ENCODE assay signal across 21 cellular contexts in the genomic region with DNA sequence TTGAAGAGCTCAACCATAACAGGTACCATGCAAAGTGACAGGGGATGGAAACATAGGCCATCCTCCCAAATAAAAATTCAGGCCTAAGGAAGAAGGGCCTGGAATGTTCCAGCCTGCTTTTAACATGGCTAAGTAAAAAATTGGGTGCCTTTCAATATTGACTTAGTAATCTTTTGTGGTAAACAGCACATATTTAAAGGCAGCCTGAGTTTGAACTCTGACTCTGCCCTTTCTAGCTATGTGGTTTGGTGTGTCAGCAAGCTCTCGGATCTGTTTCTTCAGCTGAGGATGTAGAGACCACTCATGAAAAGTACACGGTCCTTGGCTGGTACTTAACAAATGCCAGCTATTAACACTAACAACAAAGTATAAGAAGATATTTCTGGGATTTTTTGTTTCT.
DNase-seq lines count a peak whose midpoint lies in the region; TF ChIP-seq lines count a peak whose summit lies in the region.
"Had no signal": no experiment of that assay in that cellular context is flagged by ENCODE, and none has a peak within 500 bp of the region (broad histone marks: within the 10 kb centered on the region; RNA-seq: fewer than 3 reads in every experiment).

No MANE protein-coding gene starts in this region.

- H4K20me1 ChIP-seq in GM23248 (ENCODE audit: insufficient read depth) (no peaks in the 10 kb centered on the region), OCI-LY7 (ENCODE audit: insufficient read depth, low read length) (no peaks in the 10 kb centered on the region)

- POLR2A ChIA-PET in OCI-LY7 (lab: Charles Lee): interaction anchor here (0.7 to 1.4 kb wide), 3 partner anchors 14 to 324 kb away, joined by 3 read pairs; no protein-coding TSS in a partner anchor

- no peak overlapping the region for H2BK120ac ChIP-seq in mesendoderm (ENCODE audit: low read depth, low read length)

- H3K18ac ChIP-seq in mesendoderm (ENCODE audit: low read length): no peak overlapping the region

- no peak overlapping the region for H3K23ac ChIP-seq in mesendoderm (ENCODE audit: low read length)

- no peak overlapping the region for H2AK5ac ChIP-seq in mesendoderm (ENCODE audit: low read length)

- H3K4ac ChIP-seq in mesendoderm (ENCODE audit: low read depth, low read length): no peak overlapping the region

- H3K9ac ChIP-seq in GM23248: no peak overlapping the region
- no peak overlapping the region for H3K9ac ChIP-seq in mesendoderm (ENCODE audit: low read length)

- H2BK5ac ChIP-seq in mesendoderm (ENCODE audit: low read length): no peak overlapping the region

- H3K4me2 ChIP-seq in GM23248 (ENCODE audit: unreplicated experiment) (peak overlapping the region; percentile 33), mesendoderm (ENCODE audit: low read length) (no peak overlapping the region), OCI-LY7 (ENCODE audit: low read length) (no peak overlapping the region)

- H3K79me2 ChIP-seq in GM23248 (ENCODE audit: insufficient read depth) (no peaks in the 10 kb centered on the region), mesendoderm (ENCODE audit: control insufficient read depth, insufficient read depth, low read length) (no peaks in the 10 kb centered on the region), OCI-LY7 (ENCODE audit: insufficient read depth, low read depth, low read length) (no peaks in the 10 kb centered on the region)

- DNase-seq in GM23248 (peak; percentile 76), fibroblast of villous mesenchyme (ENCODE audit: low read depth) (peak; percentile 6), stromal cell of bone marrow (ENCODE audit: low read depth) (peak; percentile 67), DMS153 treated with DMSO at 0.1 percent for 48 hours (lab: John Stamatoyannopoulos, UW; ENCODE audit: unreplicated experiment) (no peak), mesendoderm (no peak), OCI-LY7 (ENCODE audit: low spot score) (no peak), cardiac septum (ENCODE audit: low spot score) (no peak)
- DNase-seq: activated CD4-positive, alpha-beta memory T cell treated with anti-CD3 and anti-CD28 coated beads, Interleukin-2, amount 10 ng/mL, durations not matched to agents 7 days and 5 days; activated naive CD8-positive, alpha-beta T cell treated with anti-CD3 and anti-CD28 coated beads, Interleukin-2, amount 10 ng/mL, durations not matched to agents 7 days and 5 days; activated T-cell treated with anti-CD3 and anti-CD28 coated beads, Interleukin-2, amount 50 U/mL, for 4 hours; BE2C; glutamatergic neuron; immature natural killer cell; KG1; NCI-H1417 treated with DMSO at 0.1 percent for 48 hours; retina; stimulated activated CD4-positive, alpha-beta T cell treated with anti-CD3 and anti-CD28 coated beads, Interleukin-2, amount 100 ng/mL, for 24 hours; T-cell had no signal

- H3K27ac ChIP-seq in GM23248 (peak overlapping the region; percentile 78), angular gyrus (ENCODE audit: low read depth, low read length) (peak overlapping the region; percentile 2), mesendoderm (ENCODE audit: low read depth, low read length) (no peak overlapping the region), OCI-LY7 (ENCODE audit: low read depth, low read length, poor library complexity, severe bottlenecking) (no peak overlapping the region)
- H3K27ac ChIP-seq: RWPE1, VCaP had no signal

- TF ChIP-seq CTCF in fibroblast of villous mesenchyme (IDR thresholded peaks at IDR 0.05; ENCODE audit: insufficient read depth, low read depth, low read length) (no peak), OCI-LY7 (conservative IDR thresholded peaks at IDR 0.05; ENCODE audit: low read length) (no peak)

- in situ Hi-C loops in GM23248 (cut with MboI): no loop called here

- H3F3A ChIP-seq in GM23248 (ENCODE audit: insufficient read depth): peaks cover 22% of the 10 kb centered on the region

- intact Hi-C loops in OCI-LY7 (cut with micrococcal nuclease; ENCODE audit: unreplicated experiment): no loop called here
- intact Hi-C loops in cardiac septum (cut with DNase I): no loop called here

- H3K79me1 ChIP-seq in mesendoderm (ENCODE audit: low read length): no peaks in the 10 kb centered on the region

- CTCF ChIA-PET in OCI-LY7 (lab: Charles Lee; ENCODE audit: unreplicated experiment): no interaction called here

- WGBS in GM23248 (ENCODE audit: low coverage in 1 of 2, low lambda C conversion rate in 2 of 2, missing lambda C conversion rate in 2 of 2), 2 experiments: 15 to 24% methylated on average over 2 of the region's 2 CpGs
- no CpG with 5 or more reads among the region's 2 CpGs for WGBS in mesendoderm (ENCODE audit: extremely low coverage, insufficient coverage, low lambda C conversion rate)

- H3K36me3 ChIP-seq in GM23248 (ENCODE audit: low read depth) (no peaks in the 10 kb centered on the region), mesendoderm (ENCODE audit: control insufficient read depth, insufficient read depth, low read length) (no peaks in the 10 kb centered on the region), OCI-LY7 (ENCODE audit: insufficient read depth, low read length) (peaks cover 100% of the 10 kb centered on the region)

- H4K8ac ChIP-seq in mesendoderm (ENCODE audit: low read depth, low read length): no peak overlapping the region

- 0 out of 2 replicates have a peak overlapping the region, but pooled peaks have one; percentile 15 for H3K4me3 ChIP-seq in GM23248
- H3K4me3 ChIP-seq in fibroblast of villous mesenchyme (ENCODE audit: low read depth, low read length): no peak overlapping the region
- no peak overlapping the region for H3K4me3 ChIP-seq in mesendoderm (ENCODE audit: low read length)
- no peak overlapping the region for H3K4me3 ChIP-seq in OCI-LY7 (ENCODE audit: low read depth, low read length, poor library complexity, severe bottlenecking)

- no peak overlapping the region for H3K56ac ChIP-seq in mesendoderm (ENCODE audit: low read length)

- BruUV-seq in OCI-LY7 (replicated peaks; lab: Mats Ljungman, UMichigan): no TSS peak

- no peaks in the 10 kb centered on the region for H3K9me2 ChIP-seq in GM23248 (ENCODE audit: insufficient read depth)
- H3K9me2 ChIP-seq in OCI-LY7 (ENCODE audit: insufficient read depth, low read length): no peaks in the 10 kb centered on the region

- H3K4me1 ChIP-seq in GM23248 (ENCODE audit: insufficient read depth): peaks cover 17% of the 10 kb centered on the region
- H3K4me1 ChIP-seq in mesendoderm (ENCODE audit: control insufficient read depth, low read depth, low read length): peaks cover 11% of the 10 kb centered on the region
- no peaks in the 10 kb centered on the region for H3K4me1 ChIP-seq in OCI-LY7 (ENCODE audit: insufficient read depth, low read length, poor library complexity, severe bottlenecking)

- H3K9me3 ChIP-seq in GM23248 (ENCODE audit: low read depth): no peaks in the 10 kb centered on the region
- H3K9me3 ChIP-seq in OCI-LY7 (ENCODE audit: low read length): no peaks in the 10 kb centered on the region
- H3K9me3 ChIP-seq: BE2C had no signal

- H2AFZ ChIP-seq in GM23248: 0 out of 2 replicates have a peak overlapping the region, but pooled peaks have one; percentile 22
- no peak overlapping the region for H2AFZ ChIP-seq in OCI-LY7 (ENCODE audit: low read length)

- no peak overlapping the region for H2BK15ac ChIP-seq in mesendoderm (replicated peaks; ENCODE audit: low read depth)

- H3K27me3 ChIP-seq in GM23248 (replicated peaks; ENCODE audit: insufficient read depth) (no peaks in the 10 kb centered on the region), mesendoderm (ENCODE audit: insufficient read depth, low read length, poor library complexity) (no peaks in the 10 kb centered on the region)
- H3K27me3 ChIP-seq: BE2C had no signal

- no peak overlapping the region for H4K5ac ChIP-seq in mesendoderm (ENCODE audit: low read length)

Comparison
In these comparisons a context has a peak if more than half of its experiments do, and no peak if none do; other contexts are left out.
1. DNase-seq: peak in GM23248 (single experiment), fibroblast of villous mesenchyme (single experiment) and stromal cell of bone marrow (single experiment); none in DMS153 treated with DMSO at 0.1 percent for 48 hours (single experiment), mesendoderm (single experiment), OCI-LY7 (single experiment) and cardiac septum (single experiment).
2. H3K27ac ChIP-seq: peak in GM23248 (single experiment) and angular gyrus (single experiment); none in mesendoderm (single experiment) and OCI-LY7 (single experiment).